22 cellular contexts compared by ENCODE assay signal in the genomic region with DNA sequence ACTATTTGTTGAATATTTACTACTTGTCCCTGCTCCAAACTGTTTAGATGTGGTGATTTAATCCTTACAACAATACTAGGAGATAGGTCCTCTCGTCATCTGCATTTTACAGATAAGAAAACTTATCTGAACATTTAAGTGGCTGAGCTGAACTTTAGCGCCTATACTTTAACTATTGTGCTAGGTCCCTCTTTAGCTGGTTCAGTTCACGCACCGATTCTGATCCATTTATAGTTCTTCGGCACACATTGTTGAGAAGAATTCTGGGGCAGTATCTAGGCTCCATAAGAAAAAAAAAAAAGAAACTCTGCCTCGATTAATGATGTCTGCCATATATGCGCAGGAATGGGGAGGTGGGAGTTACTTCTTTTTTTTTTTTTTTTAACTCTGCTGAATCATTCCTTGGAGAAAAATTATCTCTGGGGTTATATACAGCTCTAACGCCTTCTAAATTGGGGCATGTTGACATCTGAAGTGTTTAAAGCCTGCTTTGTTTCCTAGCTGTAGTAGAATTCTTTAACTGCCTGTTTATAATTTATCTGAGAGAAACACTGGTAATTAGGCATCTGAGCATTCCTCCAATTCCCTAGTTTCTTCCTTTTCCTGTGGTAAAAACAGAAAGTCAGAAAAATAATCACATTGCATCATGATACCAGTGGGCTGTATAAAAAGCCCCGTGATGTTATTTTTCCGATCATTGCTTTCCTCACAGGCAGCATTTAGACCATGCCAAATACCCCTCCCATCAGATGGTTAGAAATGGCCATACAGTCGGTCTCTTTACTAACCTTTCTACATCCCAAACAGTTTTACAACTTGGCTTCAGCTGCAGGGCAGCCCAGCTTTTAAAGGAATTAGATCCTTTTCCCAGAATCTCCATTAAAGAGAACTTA.
DNase-seq lines count a peak whose midpoint lies in the region; ATAC-seq, FAIRE-seq and TF ChIP-seq lines count a peak whose summit lies in the region.
"Had no signal": no experiment of that assay in that cellular context is flagged by ENCODE, and none has a peak within 500 bp of the region (broad histone marks: within the 10 kb centered on the region; RNA-seq: fewer than 3 reads in every experiment).

No MANE protein-coding gene starts in this region.

- no peak for FAIRE-seq in small intestine (lab: Jason Lieb, UNC)
- FAIRE-seq: GM18507, keratinocyte had no signal

- H3K18ac ChIP-seq in IMR-90 (ENCODE audit: low read depth, low read length), result no peak overlapping the region

- no TSS peak for BruUV-seq in IMR-90 (replicated peaks; lab: Mats Ljungman, UMichigan)

- H3K79me1 ChIP-seq in IMR-90 (ENCODE audit: low read depth in 1 of 2, low read length in 2 of 2), result no peaks in the 10 kb centered on the region

- no peak overlapping the region for H2BK20ac ChIP-seq in IMR-90 (ENCODE audit: low read depth, low read length)

- no peak overlapping the region for H2BK5ac ChIP-seq in IMR-90 (ENCODE audit: low read depth, low read length, poor library complexity, severe bottlenecking)

- TF ChIP-seq POLR2A in IMR-90 (IDR thresholded peaks at IDR 0.05; ENCODE audit: low read depth, low read length) (no peak), body of pancreas (IDR thresholded peaks at IDR 0.05) (no peak), adrenal gland (IDR thresholded peaks at IDR 0.05) (no peak)

- no peak overlapping the region for H4K8ac ChIP-seq in IMR-90 (ENCODE audit: low read depth in 2 of 2, low read length in 2 of 2)

- H3K36me3 Mint-ChIP-seq in endodermal cell (ENCODE audit: low read depth), result peaks cover 2% of the 10 kb centered on the region
- H3K36me3 Mint-ChIP-seq: activated naive CD4-positive, alpha-beta T cell treated with anti-CD3 and anti-CD28 coated beads, Interleukin-2, amount 50 U/mL, for 72 hours had no signal

- WGBS in IMR-90 (ENCODE audit: extremely low coverage in 2 of 2, insufficient read length in 1 of 2), 2 experiments, result 100% methylated on average over 1 of the region's 11 CpGs; no CpG with 5 or more reads in 1 of the 2 experiments
- 74 to 90% methylated on average over 10 to 11 of the region's 11 CpGs for WGBS in endodermal cell (ENCODE audit: insufficient coverage in 1 of 2, insufficient read length in 1 of 2), 2 experiments
- 36 to 49% (median 42%) methylated on average over 11 of the region's 11 CpGs for WGBS in small intestine, 3 donors
- WGBS in body of pancreas, 2 donors, result 54 to 60% methylated on average over 11 of the region's 11 CpGs
- 51 to 60% (median 56%) methylated on average over 11 of the region's 11 CpGs for WGBS in adrenal gland, 4 donors

- no peak overlapping the region for H2AFZ ChIP-seq in IMR-90 (replicated peaks; ENCODE audit: low read length, poor library complexity)

- POLR2A ChIA-PET in IMR-90 (lab: Charles Lee; ENCODE audit: unreplicated experiment), result no interaction called here

- ATAC-seq in IMR-90 (ENCODE audit: low read depth), result peak; percentile 17; the same call in 1 of the 2 replicates
- peak; percentile 41 for ATAC-seq in left lung
- ATAC-seq in body of pancreas, result no peak
- ATAC-seq: activated naive CD4-positive, alpha-beta T cell treated with anti-CD3 and anti-CD28 coated beads, Interleukin-2, amount 50 U/mL, for 72 hours had no signal

- no peaks in the 10 kb centered on the region for H4K20me1 ChIP-seq in IMR-90 (ENCODE audit: insufficient read depth, low read length)
- H4K20me1 ChIP-seq: BLaER1 treated with 17β-estradiol and CSF1 and Interleukin-3, amounts not matched to agents 10 nM and 100 nM had no signal

- H4K5ac ChIP-seq in IMR-90 (ENCODE audit: low read depth, low read length), result no peak overlapping the region

- H3K27ac Mint-ChIP-seq in endodermal cell, result peak overlapping the region; percentile 42
- H3K27ac Mint-ChIP-seq: activated CD4-positive, alpha-beta T cell treated with anti-CD3 and anti-CD28 coated beads, Interleukin-2, amount 10 ng/mL, durations not matched to agents 24 days and 14 days; activated naive CD4-positive, alpha-beta T cell treated with anti-CD3 and anti-CD28 coated beads, Interleukin-2, amount 50 U/mL, for 72 hours; progenitor cell of endocrine pancreas had no signal

- intact Hi-C loops in IMR-90 (cut with micrococcal nuclease), result no loop called here
- intact Hi-C loops in left lung (cut with DNase I), result no loop called here
- intact Hi-C loops in body of pancreas (cut with DNase I), result no loop called here
- intact Hi-C loops in adrenal gland (cut with DNase I), result no loop called here

- H3K4me2 ChIP-seq in IMR-90 (ENCODE audit: low read depth, low read length), result peak overlapping the region; percentile 74; the same call in 1 of the 2 replicates

- TF ChIP-seq CTCF in IMR-90 (conservative IDR thresholded peaks at IDR 0.05; ENCODE audit: low read depth, low read length) (no peak), endodermal cell (conservative IDR thresholded peaks at IDR 0.05) (no peak), left lung (IDR thresholded peaks at IDR 0.05) (no peak), body of pancreas (IDR thresholded peaks at IDR 0.05) (no peak), adrenal gland (IDR thresholded peaks at IDR 0.05) (no peak)

- dilution Hi-C loops in IMR-90 (cut with HindIII; ENCODE audit: low sequenced_read_pairs, unreplicated experiment), result no loop called here

- H3K4me1 ChIP-seq in IMR-90 (ENCODE audit: control insufficient read depth, insufficient read depth, low read length), result no peaks in the 10 kb centered on the region
- H3K4me1 ChIP-seq in endodermal cell (ENCODE audit: control insufficient read depth, insufficient read depth, low read length), result peaks cover 5% of the 10 kb centered on the region
- H3K4me1 ChIP-seq in left lung, result no peaks in the 10 kb centered on the region
- H3K4me1 ChIP-seq in small intestine (ENCODE audit: control insufficient read depth in 2 of 2, insufficient read depth in 1 of 2, low read depth in 1 of 2, low read length in 1 of 2), result peaks cover 0 to 2% of the 10 kb centered on the region in 2 donors
- no peaks in the 10 kb centered on the region for H3K4me1 ChIP-seq in body of pancreas
- no peaks in the 10 kb centered on the region for H3K4me1 ChIP-seq in adrenal gland (replicated peaks in 1 of 2)
- H3K4me1 ChIP-seq: SJCRH30 had no signal

- H2BK15ac ChIP-seq in IMR-90 (ENCODE audit: low read depth, low read length), result no peak overlapping the region

- H3K23ac ChIP-seq in IMR-90 (ENCODE audit: low read depth, low read length), result no peak overlapping the region

- H3K4me3 Mint-ChIP-seq in endodermal cell, result no peak overlapping the region
- H3K4me3 Mint-ChIP-seq: activated CD4-positive, alpha-beta T cell treated with anti-CD3 and anti-CD28 coated beads, Interleukin-2, amount 10 ng/mL, durations not matched to agents 24 days and 14 days had no signal

- peaks cover 11% of the 10 kb centered on the region for H3K9me3 Mint-ChIP-seq in endodermal cell
- H3K9me3 Mint-ChIP-seq: activated CD4-positive, alpha-beta T cell treated with anti-CD3 and anti-CD28 coated beads, Interleukin-2, amount 10 ng/mL, durations not matched to agents 24 days and 14 days had no signal

- no peaks in the 10 kb centered on the region for H3K27me3 Mint-ChIP-seq in endodermal cell (ENCODE audit: insufficient read depth)

- H3K4me3 ChIP-seq in IMR-90 (ENCODE audit: insufficient read depth, low read depth, low read length), result no peak overlapping the region
- H3K4me3 ChIP-seq in endodermal cell (ENCODE audit: low read length), result peak overlapping the region; percentile 30
- H3K4me3 ChIP-seq in left lung, result no peak overlapping the region
- H3K4me3 ChIP-seq in small intestine (ENCODE audit: low read depth in 1 of 2, low read length in 2 of 2), result no peak overlapping the region
- no peak overlapping the region for H3K4me3 ChIP-seq in body of pancreas
- no peak overlapping the region for H3K4me3 ChIP-seq in adrenal gland
- H3K4me3 ChIP-seq: BLaER1 treated with 17β-estradiol and CSF1 and Interleukin-3, amounts not matched to agents 10 nM and 100 nM; cardiac muscle cell; SJCRH30 had no signal

- no peak overlapping the region for H3K9ac ChIP-seq in IMR-90 (ENCODE audit: low read depth, low read length)
- H3K9ac ChIP-seq in endodermal cell (ENCODE audit: extremely low read depth, low read length, poor library complexity, severe bottlenecking), result no peak overlapping the region
- H3K9ac ChIP-seq: BLaER1 treated with 17β-estradiol and CSF1 and Interleukin-3, amounts not matched to agents 10 nM and 100 nM had no signal

- H3K27me3 ChIP-seq in IMR-90 (ENCODE audit: control insufficient read depth, insufficient read depth, low read length), result peaks cover 21% of the 10 kb centered on the region
- H3K27me3 ChIP-seq in endodermal cell (ENCODE audit: control insufficient read depth, insufficient read depth, low read length, poor library complexity, severe bottlenecking), result no peaks in the 10 kb centered on the region
- no peaks in the 10 kb centered on the region for H3K27me3 ChIP-seq in left lung
- H3K27me3 ChIP-seq in small intestine (ENCODE audit: control insufficient read depth in 2 of 2, insufficient read depth in 2 of 2, low read length in 2 of 2), result no peaks in the 10 kb centered on the region
- H3K27me3 ChIP-seq in body of pancreas, result no peaks in the 10 kb centered on the region
- H3K27me3 ChIP-seq in adrenal gland, result no peaks in the 10 kb centered on the region
- H3K27me3 ChIP-seq: BLaER1 treated with 17β-estradiol and CSF1 and Interleukin-3, amounts not matched to agents 10 nM and 100 nM; cardiac muscle cell had no signal

- no peak for TF ChIP-seq RAD21 in IMR-90 (IDR thresholded peaks at IDR 0.05; ENCODE audit: low read length)

- no peaks in the 10 kb centered on the region for H3K9me3 ChIP-seq in IMR-90 (ENCODE audit: control insufficient read depth, insufficient read depth, low read length)
- H3K9me3 ChIP-seq in endodermal cell (ENCODE audit: control insufficient read depth, low read length), result no peaks in the 10 kb centered on the region
- H3K9me3 ChIP-seq in left lung, result no peaks in the 10 kb centered on the region
- H3K9me3 ChIP-seq in small intestine (ENCODE audit: control insufficient read depth, low read depth), result no peaks in the 10 kb centered on the region
- no peaks in the 10 kb centered on the region for H3K9me3 ChIP-seq in body of pancreas
- H3K9me3 ChIP-seq in adrenal gland (replicated peaks in 1 of 3), result no peaks in the 10 kb centered on the region
- H3K9me3 ChIP-seq: SJCRH30 had no signal

- no peak overlapping the region for H3K4ac ChIP-seq in IMR-90 (ENCODE audit: low read depth, low read length)

- no peaks in the 10 kb centered on the region for H3K36me3 ChIP-seq in IMR-90 (ENCODE audit: control insufficient read depth, insufficient read depth, low read length)
- H3K36me3 ChIP-seq in endodermal cell (ENCODE audit: control insufficient read depth, insufficient read depth, low read length), result no peaks in the 10 kb centered on the region
- H3K36me3 ChIP-seq in left lung, result no peaks in the 10 kb centered on the region
- no peaks in the 10 kb centered on the region for H3K36me3 ChIP-seq in small intestine (ENCODE audit: control insufficient read depth in 2 of 2, insufficient read depth in 2 of 2, low read length in 2 of 2)
- no peaks in the 10 kb centered on the region for H3K36me3 ChIP-seq in body of pancreas (replicated peaks in 1 of 2; ENCODE audit: insufficient read depth in 1 of 2, low read depth in 2 of 2)
- no peaks in the 10 kb centered on the region for H3K36me3 ChIP-seq in adrenal gland (replicated peaks in 1 of 2)
- H3K36me3 ChIP-seq: BLaER1 treated with 17β-estradiol and CSF1 and Interleukin-3, amounts not matched to agents 10 nM and 100 nM; cardiac muscle cell; SJCRH30 had no signal

- H3K9me1 ChIP-seq in IMR-90 (ENCODE audit: insufficient read depth, low read length), result no peaks in the 10 kb centered on the region

- H3K56ac ChIP-seq in IMR-90 (ENCODE audit: extremely low read depth, insufficient read depth, low read length), result no peak overlapping the region

- peaks cover 29% of the 10 kb centered on the region for H3K4me1 Mint-ChIP-seq in endodermal cell

- no peak overlapping the region for H3K14ac ChIP-seq in IMR-90 (replicated peaks; ENCODE audit: low read depth, low read length)

- H4K91ac ChIP-seq in IMR-90 (ENCODE audit: insufficient read depth, low read depth, low read length), result no peak overlapping the region

- H2BK120ac ChIP-seq in IMR-90 (ENCODE audit: low read depth, low read length), result no peak overlapping the region

- no peak for DNase-seq in IMR-90
- DNase-seq in endodermal cell, result no peak
- peak in 1 of 2 donors; percentile 22 for DNase-seq in left lung
- DNase-seq in small intestine, result peak; percentile 35
- no peak for DNase-seq in body of pancreas
- no peak for DNase-seq in activated CD8-positive, alpha-beta memory T cell treated with anti-CD3 and anti-CD28 coated beads, Interleukin-2, amount 50 U/mL, for 4 hours
- DNase-seq in activated CD4-positive, alpha-beta T cell treated with anti-CD3 and anti-CD28 coated beads for 1 hour, result no peak
- no peak for DNase-seq in adrenal gland
- DNase-seq: activated CD4-positive, alpha-beta T cell treated with anti-CD3 and anti-CD28 coated beads, Interleukin-2, amount 10 ng/mL, durations not matched to agents 24 days and 14 days; activated T-cell treated with anti-CD3 and anti-CD28 coated beads for 4 hours; DMS153; Karpas-422; NCI-H146; NCI-H510A; SJCRH30; T-helper 9 cell had no signal

- CTCF ChIA-PET in IMR-90 (lab: Yijun Ruan, JAX), result interaction anchor here (0.7 kb wide), 1 partner anchor 1043 kb away, joined by 3 read pairs; no protein-coding TSS in a partner anchor

- H3K27ac ChIP-seq in IMR-90 (ENCODE audit: insufficient read depth, low read length) (no peak overlapping the region), endodermal cell (ENCODE audit: low read depth, low read length) (no peak overlapping the region), left lung (peak overlapping the region in 1 of 2 donors; percentile 36), small intestine (ENCODE audit: low read depth in 1 of 2, low read length in 1 of 2) (no peak overlapping the region), body of pancreas (no peak overlapping the region), adrenal gland (no peak overlapping the region)
- H3K27ac ChIP-seq: BLaER1 treated with 17β-estradiol and CSF1 and Interleukin-3, amounts not matched to agents 10 nM and 100 nM; cardiac muscle cell; SJCRH30 had no signal

- H2AK5ac ChIP-seq in IMR-90 (ENCODE audit: low read depth, low read length), result no peak overlapping the region

- no peak overlapping the region for H2AK9ac ChIP-seq in IMR-90 (replicated peaks; ENCODE audit: low read depth, low read length, poor library complexity)

- in situ Hi-C loops in IMR-90 (cut with MboI; ENCODE audit: low sequenced_read_pairs), result no loop called here
